Comparison of ENCODE assay signal across 37 cellular contexts in genomic region chrX:105219454-105220401, GRCh38. TPM values are rescaled to one million over a fixed set of nuclear protein-coding genes. Genes with fewer than 3 reads are reported as not detected.
"Had no signal": no experiment of that assay in that cellular context is flagged by ENCODE, and none has a peak within 500 bp of the region (broad histone marks: within the 10 kb centered on the region; RNA-seq: fewer than 3 reads in every experiment).

No MANE protein-coding gene starts in this region.

- H3K4me1 Mint-ChIP-seq: activated B cell treated with CpG ODN at 0.5 μM for 24 hours; activated CD4-positive, alpha-beta T cell treated with anti-CD3 and anti-CD28 coated beads, Interleukin-2, amount 10 ng/mL, durations not matched to agents 24 days and 14 days; activated naive CD8-positive, alpha-beta T cell treated with anti-CD3 and anti-CD28 coated beads for 36 hours; activated T-helper 17 cell treated with anti-CD3 and anti-CD28 coated beads, Interleukin-2, amount 50 U/mL, for 72 hours; brain; central memory CD8-positive, alpha-beta T cell had no signal

- H3K4me3 ChIP-seq: adrenal gland, ascending aorta, cardiac muscle cell had no signal

- H3K36me3 ChIP-seq: adrenal gland, ascending aorta, cardiac muscle cell had no signal

- DNase-seq: activated B cell treated with CpG ODN at 0.5 μM for 24 hours; activated CD4-positive, alpha-beta memory T cell treated with anti-CD3 and anti-CD28 coated beads for 36 hours; activated CD4-positive, alpha-beta T cell treated with anti-CD3 and anti-CD28 coated beads for 4 hours; activated CD4-positive, alpha-beta T cell treated with anti-CD3 and anti-CD28 coated beads, Interleukin-2, amount 10 ng/mL, durations not matched to agents 24 days and 14 days; activated CD4-positive, alpha-beta T cell treated with anti-CD3 and anti-CD28 coated beads, Interleukin-2, amount 50 U/mL, for 1 hour; activated CD4-positive, alpha-beta T cell treated with anti-CD3 and anti-CD28 coated beads, Interleukin-2, amount 50 U/mL, for 4 hours; activated CD4-positive, CD25-positive, alpha-beta regulatory T cell treated with anti-CD3 and anti-CD28 coated beads, Interleukin-2, amount 50 U/mL, for 72 hours; activated CD8-positive, alpha-beta memory T cell treated with anti-CD3 and anti-CD28 coated beads, Interleukin-2, amount 50 U/mL, for 4 hours; activated CD8-positive, alpha-beta T cell treated with anti-CD3 and anti-CD28 coated beads for 36 hours; activated effector memory CD4-positive, alpha-beta T cell treated with anti-CD3 and anti-CD28 coated beads, Interleukin-2, amount 50 U/mL, for 16 hours; activated gamma-delta T cell treated with Interleukin-2 at 50 U/mL for 16 hours; activated naive CD4-positive, alpha-beta T cell; activated naive CD4-positive, alpha-beta T cell treated with anti-CD3 and anti-CD28 coated beads for 36 hours; activated naive CD4-positive, alpha-beta T cell treated with anti-CD3 and anti-CD28 coated beads, Interleukin-2, amount 50 U/mL, for 16 hours; activated naive CD8-positive, alpha-beta T cell treated with anti-CD3 and anti-CD28 coated beads for 36 hours; activated T-cell treated with anti-CD3 and anti-CD28 coated beads for 4 hours; activated T-cell treated with anti-CD3 and anti-CD28 coated beads, Interleukin-2, amount 50 U/mL, for 1 hour; activated T-cell treated with anti-CD3 and anti-CD28 coated beads, Interleukin-2, amount 50 U/mL, for 4 hours; activated T-cell treated with anti-CD3 and anti-CD28 coated beads, Interleukin-2, amount 50 U/mL, for 72 hours; adrenal gland; amniotic stem cell; cerebellar nuclear complex; T-helper 1 cell; T-helper 2 cell; T-helper 9 cell had no signal

- H3K27me3 ChIP-seq: ascending aorta, cardiac muscle cell had no signal

- H3K36me3 Mint-ChIP-seq: activated CD4-positive, alpha-beta memory T cell treated with anti-CD3 and anti-CD28 coated beads for 36 hours; activated naive CD4-positive, alpha-beta T cell treated with anti-CD3 and anti-CD28 coated beads, Interleukin-2, amount 50 U/mL, for 72 hours; activated naive CD8-positive, alpha-beta T cell treated with anti-CD3 and anti-CD28 coated beads for 36 hours; brain had no signal

- H3K27ac Mint-ChIP-seq: activated B cell treated with CpG ODN at 0.5 μM for 24 hours; activated CD4-positive, alpha-beta memory T cell treated with anti-CD3 and anti-CD28 coated beads for 36 hours; activated CD4-positive, alpha-beta T cell treated with anti-CD3 and anti-CD28 coated beads, Interleukin-2, amount 10 ng/mL, durations not matched to agents 24 days and 14 days; activated CD8-positive, alpha-beta T cell treated with anti-CD3 and anti-CD28 coated beads for 36 hours; activated naive CD4-positive, alpha-beta T cell treated with anti-CD3 and anti-CD28 coated beads for 36 hours; activated naive CD4-positive, alpha-beta T cell treated with anti-CD3 and anti-CD28 coated beads, Interleukin-2, amount 50 U/mL, for 72 hours; activated naive CD8-positive, alpha-beta T cell treated with anti-CD3 and anti-CD28 coated beads for 36 hours; activated T-cell treated with anti-CD3 and anti-CD28 coated beads, Interleukin-2, amount 50 U/mL, for 72 hours; activated T-helper 1 cell treated with anti-CD3 and anti-CD28 coated beads, Interleukin-12 subunit alpha, Interleukin-12 subunit beta, Interleukin-2, Interleukin-4 antibody, amounts not matched to agents 30 ng/mL and 10 ng/mL and 1 ng/mL, durations not matched to agents 14 hours and 24 hours and 36 hours; activated T-helper 17 cell treated with anti-CD3 and anti-CD28 coated beads, Interleukin-2, amount 50 U/mL, for 72 hours; brain; T-helper 1 cell treated with Interleukin-12 subunit alpha and Interleukin-12 subunit beta and Interleukin-4 antibody, amounts not matched to agents 30 μg/mL and 1 μg/mL, for 36 hours; T-helper 2 cell treated with Interferon-gamma antibody and Interleukin-4, amounts not matched to agents 5 μg/mL and 100 μg/mL, for 36 hours had no signal

- H3K4me3 Mint-ChIP-seq: activated B cell treated with CpG ODN at 0.5 μM for 24 hours; activated CD4-positive, alpha-beta memory T cell treated with anti-CD3 and anti-CD28 coated beads for 36 hours; activated CD4-positive, alpha-beta T cell treated with anti-CD3 and anti-CD28 coated beads, Interleukin-2, amount 10 ng/mL, durations not matched to agents 24 days and 14 days; activated CD8-positive, alpha-beta T cell treated with anti-CD3 and anti-CD28 coated beads for 36 hours; activated naive CD4-positive, alpha-beta T cell treated with anti-CD3 and anti-CD28 coated beads for 36 hours; activated naive CD8-positive, alpha-beta T cell treated with anti-CD3 and anti-CD28 coated beads for 36 hours; activated T-cell treated with anti-CD3 and anti-CD28 coated beads, Interleukin-2, amount 50 U/mL, for 4 hours; activated T-cell treated with anti-CD3 and anti-CD28 coated beads, Interleukin-2, amount 50 U/mL, for 72 hours; activated T-helper 1 cell treated with anti-CD3 and anti-CD28 coated beads, Interleukin-12 subunit alpha, Interleukin-12 subunit beta, Interleukin-2, Interleukin-4 antibody, amounts not matched to agents 30 ng/mL and 10 ng/mL and 1 ng/mL, durations not matched to agents 14 hours and 24 hours and 36 hours; activated T-helper 17 cell treated with anti-CD3 and anti-CD28 coated beads, Interleukin-2, amount 50 U/mL, for 72 hours; brain; central memory CD8-positive, alpha-beta T cell; T-helper 1 cell treated with Interleukin-12 subunit alpha and Interleukin-12 subunit beta and Interleukin-4 antibody, amounts not matched to agents 30 μg/mL and 1 μg/mL, for 36 hours; T-helper 2 cell treated with Interferon-gamma antibody and Interleukin-4, amounts not matched to agents 5 μg/mL and 100 μg/mL, for 36 hours had no signal

- ATAC-seq: activated CD8-positive, alpha-beta T cell treated with anti-CD3 and anti-CD28 coated beads for 36 hours; activated naive CD4-positive, alpha-beta T cell treated with anti-CD3 and anti-CD28 coated beads, Interleukin-2, amount 50 U/mL, for 72 hours; activated T-cell treated with anti-CD3 and anti-CD28 coated beads, Interleukin-2, amount 50 U/mL, for 4 hours; activated T-cell treated with anti-CD3 and anti-CD28 coated beads, Interleukin-2, amount 50 U/mL, for 72 hours; activated T-helper 17 cell treated with anti-CD3 and anti-CD28 coated beads, Interleukin-2, amount 50 U/mL, for 72 hours had no signal

- H3K27me3 Mint-ChIP-seq: activated B cell treated with CpG ODN at 0.5 μM for 24 hours; activated CD4-positive, alpha-beta memory T cell treated with anti-CD3 and anti-CD28 coated beads for 36 hours; activated CD4-positive, alpha-beta T cell treated with anti-CD3 and anti-CD28 coated beads, Interleukin-2, amount 10 ng/mL, durations not matched to agents 24 days and 14 days; activated CD8-positive, alpha-beta T cell treated with anti-CD3 and anti-CD28 coated beads for 36 hours; activated naive CD8-positive, alpha-beta T cell treated with anti-CD3 and anti-CD28 coated beads for 36 hours; activated T-helper 17 cell treated with anti-CD3 and anti-CD28 coated beads, Interleukin-2, amount 50 U/mL, for 72 hours; brain; central memory CD8-positive, alpha-beta T cell had no signal

- H3K27ac ChIP-seq: adrenal gland, ascending aorta, cardiac muscle cell, VCaP had no signal

- H3K9me3 Mint-ChIP-seq: activated CD4-positive, alpha-beta T cell treated with anti-CD3 and anti-CD28 coated beads, Interleukin-2, amount 10 ng/mL, durations not matched to agents 24 days and 14 days; activated CD8-positive, alpha-beta T cell treated with anti-CD3 and anti-CD28 coated beads for 36 hours; activated naive CD4-positive, alpha-beta T cell treated with anti-CD3 and anti-CD28 coated beads for 36 hours; activated T-helper 1 cell treated with anti-CD3 and anti-CD28 coated beads, Interleukin-12 subunit alpha, Interleukin-12 subunit beta, Interleukin-2, Interleukin-4 antibody, amounts not matched to agents 30 ng/mL and 10 ng/mL and 1 ng/mL, durations not matched to agents 14 hours and 24 hours and 36 hours had no signal

- H3K9me3 ChIP-seq: adrenal gland had no signal

- H3K4me1 ChIP-seq: adrenal gland, ascending aorta had no signal

RNA-seq across cellular contexts. Expression of gene TEX13A, which starts 0.8 kb away (rescaled TPM):
- total RNA-seq: activated B cell treated with CpG ODN at 0.5 μM for 24 hours; activated CD4-positive, alpha-beta memory T cell treated with anti-CD3 and anti-CD28 coated beads for 36 hours; activated CD4-positive, alpha-beta T cell treated with anti-CD3 and anti-CD28 coated beads, Interleukin-2, amount 10 ng/mL, durations not matched to agents 24 days and 14 days; activated CD8-positive, alpha-beta memory T cell treated with anti-CD3 and anti-CD28 coated beads for 36 hours; activated CD8-positive, alpha-beta T cell treated with anti-CD3 and anti-CD28 coated beads for 36 hours; activated naive CD4-positive, alpha-beta T cell treated with anti-CD3 and anti-CD28 coated beads for 36 hours; activated naive CD4-positive, alpha-beta T cell treated with anti-CD3 and anti-CD28 coated beads, Interleukin-2, amount 50 U/mL, for 72 hours; activated naive CD8-positive, alpha-beta T cell treated with anti-CD3 and anti-CD28 coated beads for 36 hours; activated T-cell treated with anti-CD3 and anti-CD28 coated beads, Interleukin-2, amount 50 U/mL, for 4 hours; activated T-cell treated with anti-CD3 and anti-CD28 coated beads, Interleukin-2, amount 50 U/mL, for 72 hours; activated T-helper 1 cell treated with anti-CD3 and anti-CD28 coated beads, Interleukin-12 subunit alpha, Interleukin-12 subunit beta, Interleukin-2, Interleukin-4 antibody, amounts not matched to agents 30 ng/mL and 10 ng/mL and 1 ng/mL, durations not matched to agents 14 hours and 24 hours and 36 hours; activated T-helper 17 cell treated with anti-CD3 and anti-CD28 coated beads, Interleukin-2, amount 50 U/mL, for 72 hours; adrenal gland; ascending aorta; bronchial epithelial cell; cardiac muscle cell had no signal
- polyA plus RNA-seq: adrenal gland, cardiac muscle cell had no signal
